In genomic region chr2:29518988-29519925, GRCh38 we compare ENCODE assay signal across 16 cellular contexts.
DNase-seq lines count a peak whose midpoint lies in the region; ATAC-seq and TF ChIP-seq lines count a peak whose summit lies in the region.
"Had no signal": no experiment of that assay in that cellular context is flagged by ENCODE, and none has a peak within 500 bp of the region (broad histone marks: within the 10 kb centered on the region; RNA-seq: fewer than 3 reads in every experiment).

No MANE protein-coding gene starts in this region.

- H3K36me3 Mint-ChIP-seq in activated T-helper 17 cell treated with anti-CD3 and anti-CD28 coated beads, Interleukin-2, amount 50 U/mL, for 72 hours (ENCODE audit: low read depth): no peaks in the 10 kb centered on the region
- H3K36me3 Mint-ChIP-seq: activated naive CD4-positive, alpha-beta T cell treated with anti-CD3 and anti-CD28 coated beads, Interleukin-2, amount 50 U/mL, for 72 hours had no signal

- intact Hi-C loops in psoas muscle (cut with DNase I): no loop called here

- H3K4me1 ChIP-seq in adipocyte (ENCODE audit: control insufficient read depth, insufficient read depth, low read length): peaks cover 47% of the 10 kb centered on the region
- H3K4me1 ChIP-seq in psoas muscle: peaks cover 7% of the 10 kb centered on the region
- H3K4me1 ChIP-seq: left ventricle myocardium inferior, testis had no signal

- H3K36me3 ChIP-seq in adipocyte (ENCODE audit: control insufficient read depth, insufficient read depth, low read length, severe bottlenecking) (no peaks in the 10 kb centered on the region), psoas muscle (ENCODE audit: insufficient read depth in 1 of 2, low read depth in 1 of 2) (no peaks in the 10 kb centered on the region)
- H3K36me3 ChIP-seq: left ventricle myocardium inferior had no signal

- TF ChIP-seq CTCF in fibroblast of the aortic adventitia (IDR thresholded peaks at IDR 0.05; ENCODE audit: insufficient read depth, low read length) (no peak), psoas muscle (IDR thresholded peaks at IDR 0.05) (no peak)

- H3K9me3 Mint-ChIP-seq in activated T-helper 17 cell treated with anti-CD3 and anti-CD28 coated beads, Interleukin-2, amount 50 U/mL, for 72 hours: peaks cover 3% of the 10 kb centered on the region
- H3K9me3 Mint-ChIP-seq: dendritic cell treated with granulocyte-macrophage colony-stimulating factor and Interleukin-4, amounts not matched to agents 40 ng/mL and 50 ng/mL, for 4 days had no signal

- H3K4me3 Mint-ChIP-seq in activated T-helper 17 cell treated with anti-CD3 and anti-CD28 coated beads, Interleukin-2, amount 50 U/mL, for 72 hours: no peak overlapping the region
- H3K4me3 Mint-ChIP-seq: dendritic cell treated with granulocyte-macrophage colony-stimulating factor and Interleukin-4, amounts not matched to agents 40 ng/mL and 50 ng/mL, for 4 days; nephron progenitor cell had no signal

- H3K9me3 ChIP-seq in adipocyte (ENCODE audit: control insufficient read depth, low read length): no peaks in the 10 kb centered on the region
- no peaks in the 10 kb centered on the region for H3K9me3 ChIP-seq in psoas muscle
- H3K9me3 ChIP-seq: left ventricle myocardium inferior, testis had no signal

- H3K27me3 Mint-ChIP-seq in activated T-helper 17 cell treated with anti-CD3 and anti-CD28 coated beads, Interleukin-2, amount 50 U/mL, for 72 hours: peaks cover 19% of the 10 kb centered on the region
- H3K27me3 Mint-ChIP-seq: dendritic cell treated with granulocyte-macrophage colony-stimulating factor and Interleukin-4, amounts not matched to agents 40 ng/mL and 50 ng/mL, for 4 days had no signal

- H3K9ac ChIP-seq in adipocyte (ENCODE audit: low read length): peak overlapping the region; percentile 43

- peak in 3 of 4 donors; percentile 37 to 79 (median 60) for ATAC-seq in psoas muscle
- no peak for ATAC-seq in activated T-helper 17 cell treated with anti-CD3 and anti-CD28 coated beads, Interleukin-2, amount 50 U/mL, for 72 hours (replicated peaks)
- ATAC-seq: activated naive CD4-positive, alpha-beta T cell treated with anti-CD3 and anti-CD28 coated beads, Interleukin-2, amount 50 U/mL, for 72 hours had no signal

- H3K27ac ChIP-seq in psoas muscle: no peak overlapping the region
- H3K27ac ChIP-seq: left ventricle myocardium inferior, testis had no signal

- DNase-seq in EL (peak; percentile 68), adipocyte (ENCODE audit: low read depth) (peak; percentile 92), fibroblast of the aortic adventitia (ENCODE audit: low read depth) (peak; percentile 89), psoas muscle (no peak), 8988T (no peak), UCSD-AML1 (lab: John Stamatoyannopoulos, UW; ENCODE audit: unreplicated experiment) (no peak)
- DNase-seq in stimulated activated CD4-positive, alpha-beta T cell treated with anti-CD3 and anti-CD28 coated beads, Interleukin-12 subunit alpha, Interleukin-12 subunit beta, amount 100 ng/mL, for 4 hours: no peak
- DNase-seq: left ventricle myocardium inferior, NCI-H2081, nephron progenitor cell, SHP77 treated with DMSO at 0.1 percent for 48 hours, small intestine, testis had no signal

- peak overlapping the region; percentile 32 for H3K4me3 ChIP-seq in adipocyte (ENCODE audit: low read length)
- no peak overlapping the region for H3K4me3 ChIP-seq in fibroblast of the aortic adventitia (ENCODE audit: low read depth, low read length)
- H3K4me3 ChIP-seq in psoas muscle: no peak overlapping the region
- H3K4me3 ChIP-seq: left ventricle myocardium inferior, testis had no signal

- 70 to 78% (median 76%) methylated on average over 4 of the region's 4 CpGs for WGBS in psoas muscle, 3 donors

- no peak overlapping the region for H3K27ac Mint-ChIP-seq in activated T-helper 17 cell treated with anti-CD3 and anti-CD28 coated beads, Interleukin-2, amount 50 U/mL, for 72 hours
- H3K27ac Mint-ChIP-seq: activated naive CD4-positive, alpha-beta T cell treated with anti-CD3 and anti-CD28 coated beads, Interleukin-2, amount 50 U/mL, for 72 hours; dendritic cell treated with granulocyte-macrophage colony-stimulating factor and Interleukin-4, amounts not matched to agents 40 ng/mL and 50 ng/mL, for 4 days had no signal

- no peaks in the 10 kb centered on the region for H3K4me1 Mint-ChIP-seq in activated T-helper 17 cell treated with anti-CD3 and anti-CD28 coated beads, Interleukin-2, amount 50 U/mL, for 72 hours
- H3K4me1 Mint-ChIP-seq: nephron progenitor cell had no signal

- no peaks in the 10 kb centered on the region for H3K27me3 ChIP-seq in adipocyte (replicated peaks; ENCODE audit: control insufficient read depth, insufficient read depth, low read length)
- peaks cover 0 to 2% (median 0%) of the 10 kb centered on the region in 3 donors for H3K27me3 ChIP-seq in psoas muscle (ENCODE audit: insufficient read depth in 3 of 3, low read length in 2 of 3)
- H3K27me3 ChIP-seq: testis had no signal

Comparison
In these comparisons a context has a peak if more than half of its experiments do, and no peak if none do; other contexts are left out.
1. DNase-seq: peak in EL (single experiment), adipocyte (single experiment) and fibroblast of the aortic adventitia (single experiment); none in psoas muscle (0 of 2), stimulated activated CD4-positive, alpha-beta T cell treated with anti-CD3 and anti-CD28 coated beads, Interleukin-12 subunit alpha, Interleukin-12 subunit beta, amount 100 ng/mL, for 4 hours (single experiment), 8988T (single experiment) and UCSD-AML1 (single experiment).